In genomic region chr6:42136508-42137191, GRCh38 we compare ENCODE assay signal across 8 cellular contexts. TPM values are rescaled to one million over a fixed set of nuclear protein-coding genes. Genes with fewer than 3 reads are reported as not detected.
DNase-seq lines count a peak whose midpoint lies in the region; ATAC-seq and TF ChIP-seq lines count a peak whose summit lies in the region.

No MANE protein-coding gene starts in this region.

- peaks cover 1% of the 10 kb centered on the region for H3K27me3 Mint-ChIP-seq in glutamatergic neuron (ENCODE audit: unreplicated experiment)

- DNase-seq in EL: peak; percentile 83
- DNase-seq in HS-27A (ENCODE audit: low read depth): peak; percentile 69
- DNase-seq in glutamatergic neuron: peak; percentile 67
- DNase-seq in stimulated activated CD4-positive, alpha-beta T cell treated with anti-CD3 and anti-CD28 coated beads, Interleukin-4, amount 100 ng/mL, for 24 hours: peak; percentile 32
- no peak for DNase-seq in posterior vena cava (ENCODE audit: low spot score)
- no peak for DNase-seq in NCI-H2171 treated with DMSO at 0.1 percent for 48 hours (lab: John Stamatoyannopoulos, UW)

- peak overlapping the region; percentile 22 for H3K4me3 ChIP-seq in WI38 (ENCODE audit: low read depth, low read length)

- peaks cover 19% of the 10 kb centered on the region for H3K4me1 Mint-ChIP-seq in glutamatergic neuron (ENCODE audit: low read depth, unreplicated experiment)

- peak overlapping the region; percentile 62 for H3K27ac Mint-ChIP-seq in glutamatergic neuron (ENCODE audit: unreplicated experiment)

- peaks cover 4% of the 10 kb centered on the region for H3K9me3 Mint-ChIP-seq in glutamatergic neuron (ENCODE audit: unreplicated experiment)

- peak; percentile 26; the same call in 1 of the 2 replicates for TF ChIP-seq CTCF in WI38 (IDR thresholded peaks at IDR 0.05; ENCODE audit: low read depth, low read length)
- TF ChIP-seq CTCF in glutamatergic neuron (IDR thresholded peaks at IDR 0.05; ENCODE audit: partially characterized antibody, unreplicated experiment): peak; percentile 57

- no peaks in the 10 kb centered on the region for H3K36me3 Mint-ChIP-seq in glutamatergic neuron (ENCODE audit: unreplicated experiment)

- intact Hi-C loops in posterior vena cava (cut with DNase I): no loop called here

- peak overlapping the region; percentile 77 for H3K4me3 Mint-ChIP-seq in glutamatergic neuron (ENCODE audit: unreplicated experiment)

- ATAC-seq in HG03025 (IDR thresholded peaks at IDR 0.05; ENCODE audit: low FRiP score, unreplicated experiment): no peak

RNA-seq across cellular contexts. Expression of gene C6orf132, which starts 5.8 kb away (rescaled TPM):
- 0.25 TPM for total RNA-seq in glutamatergic neuron (ENCODE audit: unreplicated experiment)
- 1 to 10 TPM; 2.3 to 5.5 TPM for total RNA-seq in posterior vena cava

RNA-seq across cellular contexts. Expression of gene GUCA1A, which starts 36.5 kb away (rescaled TPM):
- total RNA-seq in glutamatergic neuron (ENCODE audit: unreplicated experiment) (2.2 TPM), posterior vena cava (not detected)

RNA-seq across cellular contexts. Expression of gene GUCA1B, which starts 58.1 kb away (rescaled TPM):
- total RNA-seq in glutamatergic neuron (ENCODE audit: unreplicated experiment) (3.1 TPM), posterior vena cava (1 to 10 TPM in 1 of 2 donors, under 1 TPM in 1; 0.74 to 1.8 TPM)

Comparison
In these comparisons a context has a peak if more than half of its experiments do, and no peak if none do; other contexts are left out.
1. DNase-seq: peak in EL (single experiment), HS-27A (single experiment), glutamatergic neuron (single experiment) and stimulated activated CD4-positive, alpha-beta T cell treated with anti-CD3 and anti-CD28 coated beads, Interleukin-4, amount 100 ng/mL, for 24 hours (single experiment); none in posterior vena cava (single experiment) and NCI-H2171 treated with DMSO at 0.1 percent for 48 hours (single experiment).